Comparison of ENCODE assay signal across 17 cellular contexts in the genomic region with DNA sequence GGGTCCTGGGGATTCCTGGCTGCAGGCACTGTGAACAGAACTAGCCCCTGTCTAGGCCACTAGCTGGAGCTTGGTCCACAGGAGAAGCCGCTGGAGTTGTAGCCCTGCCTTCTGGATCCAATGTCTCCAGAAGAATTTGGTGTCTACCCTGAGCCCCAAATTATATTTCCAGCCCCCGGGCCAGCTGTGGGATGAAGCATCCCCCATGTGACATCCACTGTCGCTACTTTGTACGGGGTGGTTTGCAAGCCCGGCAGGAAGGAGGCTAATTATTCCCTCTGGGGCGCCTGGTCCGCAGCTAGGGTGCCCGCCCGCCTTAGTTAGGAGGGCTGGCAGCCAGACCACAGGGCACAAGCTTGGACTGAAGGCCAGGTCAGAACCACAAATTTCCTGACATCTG.
A peak's percentile ranks its signal among the peaks of the same experiment; 100 is the strongest.
DNase-seq lines count a peak whose midpoint lies in the region; ATAC-seq lines count a peak whose summit lies in the region.
"Had no signal": no experiment of that assay in that cellular context is flagged by ENCODE, and none has a peak within 500 bp of the region (broad histone marks: within the 10 kb centered on the region; RNA-seq: fewer than 3 reads in every experiment).

No MANE protein-coding gene starts in this region.

- H3K27me3 ChIP-seq in BLaER1 treated with 17β-estradiol and CSF1 and Interleukin-3, amounts not matched to agents 10 nM and 100 nM, result no peaks in the 10 kb centered on the region
- no peaks in the 10 kb centered on the region for H3K27me3 ChIP-seq in right cardiac atrium (ENCODE audit: control insufficient read depth, insufficient read depth)

- no peak for ATAC-seq in right cardiac atrium
- no peak for ATAC-seq in natural killer cell treated with Interleukin-12 subunit alpha and Interleukin-12 subunit beta and Interleukin-15 and Interleukin-18, amount 100 ng/mL, for 72 hours
- ATAC-seq in HG02938 (IDR thresholded peaks at IDR 0.05; ENCODE audit: unreplicated experiment), result no peak

- H3K4me2 ChIP-seq in BLaER1 treated with 17β-estradiol and CSF1 and Interleukin-3, amounts not matched to agents 10 nM and 100 nM, result peak overlapping the region; percentile 85 to 100 (median 97)

- intact Hi-C loops in right cardiac atrium (cut with DNase I), result loop anchor here in 1 of 4 donors (10.0 kb wide), 1 partner anchor 59 kb away; no protein-coding TSS in a partner anchor

- DNase-seq in M059J (ENCODE audit: low read depth) (peak; percentile 19), right cardiac atrium (peak; percentile 6 to 31 (median 21)), germinal center (ENCODE audit: low spot score) (no peak), SIG-M5 treated with dmso at 0.1 percent for 504 hours (lab: John Stamatoyannopoulos, UW; ENCODE audit: unreplicated experiment) (no peak)
- no peak for DNase-seq in natural killer cell treated with Interleukin-12 subunit alpha and Interleukin-12 subunit beta and Interleukin-15 and Interleukin-18, amount 100 ng/mL, for 72 hours (ENCODE audit: low spot score)
- DNase-seq in activated CD4-positive, CD25-positive, alpha-beta regulatory T cell (lab: John Stamatoyannopoulos, UW), result no peak
- DNase-seq: ACHN, DMS 273 treated with DMSO at 0.1 percent for 48 hours, MV-4-11, NCI-H1417 treated with DMSO at 0.1 percent for 48 hours, NCI-H2029, NCI-H2171 treated with DMSO at 0.1 percent for 48 hours, NCI-H774, SHP77 treated with DMSO at 0.1 percent for 48 hours had no signal

- H3K4me3 ChIP-seq in BLaER1 treated with 17β-estradiol and CSF1 and Interleukin-3, amounts not matched to agents 10 nM and 100 nM, result peak overlapping the region in 2 of 10 experiments; percentile 22; a peak in 1 of 20 replicates
- no peak overlapping the region for H3K4me3 ChIP-seq in right cardiac atrium (ENCODE audit: low read length)

- peaks cover 60 to 64% of the 10 kb centered on the region in 2 donors for H3K4me1 Mint-ChIP-seq in natural killer cell treated with Interleukin-12 subunit alpha and Interleukin-12 subunit beta and Interleukin-15 and Interleukin-18, amount 100 ng/mL, for 72 hours (ENCODE audit: low read depth in 2 of 2)

- H3K27ac ChIP-seq in BLaER1 treated with 17β-estradiol and CSF1 and Interleukin-3, amounts not matched to agents 10 nM and 100 nM, result peak overlapping the region in 9 of 11 experiments; percentile 31 to 93 (median 86); a peak in 16 of 22 replicates
- H3K27ac ChIP-seq in right cardiac atrium (ENCODE audit: low read length), result no peak overlapping the region

- no peaks in the 10 kb centered on the region for H3K36me3 ChIP-seq in BLaER1 treated with 17β-estradiol and CSF1 and Interleukin-3, amounts not matched to agents 10 nM and 100 nM

- peaks cover 15% of the 10 kb centered on the region for H3K9me3 Mint-ChIP-seq in natural killer cell treated with Interleukin-12 subunit alpha and Interleukin-12 subunit beta and Interleukin-15 and Interleukin-18, amount 100 ng/mL, for 72 hours

- H3K27me3 Mint-ChIP-seq in natural killer cell treated with Interleukin-12 subunit alpha and Interleukin-12 subunit beta and Interleukin-15 and Interleukin-18, amount 100 ng/mL, for 72 hours, result no peaks in the 10 kb centered on the region
- H3K27me3 Mint-ChIP-seq: B cell had no signal

- no peaks in the 10 kb centered on the region; a peak in 1 of 22 replicates for H4K20me1 ChIP-seq in BLaER1 treated with 17β-estradiol and CSF1 and Interleukin-3, amounts not matched to agents 10 nM and 100 nM

- H3K9me3 ChIP-seq in BLaER1 treated with 17β-estradiol and CSF1 and Interleukin-3, amounts not matched to agents 10 nM and 100 nM (replicated peaks in 1 of 11), result peaks cover 0 to 4% (median 0%) of the 10 kb centered on the region in 11 experiments; a peak in 1 of 22 replicates
- no peaks in the 10 kb centered on the region for H3K9me3 ChIP-seq in right cardiac atrium (ENCODE audit: control insufficient read depth, low read length)

- H3K27ac Mint-ChIP-seq in natural killer cell treated with Interleukin-12 subunit alpha and Interleukin-12 subunit beta and Interleukin-15 and Interleukin-18, amount 100 ng/mL, for 72 hours, result peak overlapping the region; percentile 20 to 25
- H3K27ac Mint-ChIP-seq: B cell had no signal

- peak overlapping the region in 6 of 11 experiments; percentile 2 to 78 (median 50); a peak in 9 of 22 replicates for H3K9ac ChIP-seq in BLaER1 treated with 17β-estradiol and CSF1 and Interleukin-3, amounts not matched to agents 10 nM and 100 nM

- no peak overlapping the region for H3K4me3 Mint-ChIP-seq in natural killer cell treated with Interleukin-12 subunit alpha and Interleukin-12 subunit beta and Interleukin-15 and Interleukin-18, amount 100 ng/mL, for 72 hours
- H3K4me3 Mint-ChIP-seq: B cell had no signal

- peaks cover 63 to 85% (median 82%) of the 10 kb centered on the region in 10 experiments for H3K4me1 ChIP-seq in BLaER1 treated with 17β-estradiol and CSF1 and Interleukin-3, amounts not matched to agents 10 nM and 100 nM
- peaks cover 31% of the 10 kb centered on the region for H3K4me1 ChIP-seq in right cardiac atrium (ENCODE audit: control insufficient read depth, insufficient read depth, low read length)

- H3K36me3 Mint-ChIP-seq in natural killer cell treated with Interleukin-12 subunit alpha and Interleukin-12 subunit beta and Interleukin-15 and Interleukin-18, amount 100 ng/mL, for 72 hours, result peaks cover 10% of the 10 kb centered on the region

- 85% methylated on average over 9 of the region's 9 CpGs for WGBS in right cardiac atrium

Comparison
In these comparisons a context has a peak if more than half of its experiments do, and no peak if none do; other contexts are left out.
1. DNase-seq: peak in M059J (single experiment) and right cardiac atrium (3 of 3); none in natural killer cell treated with Interleukin-12 subunit alpha and Interleukin-12 subunit beta and Interleukin-15 and Interleukin-18, amount 100 ng/mL, for 72 hours (single experiment), activated CD4-positive, CD25-positive, alpha-beta regulatory T cell (0 of 4), germinal center (single experiment) and SIG-M5 treated with dmso at 0.1 percent for 504 hours (single experiment).